In genomic region chr10:70455213-70455630, GRCh38 we compare ENCODE assay signal across 25 cellular contexts. TPM values are rescaled to one million over a fixed set of nuclear protein-coding genes. Genes with fewer than 3 reads are reported as not detected.
"Had no signal": no experiment of that assay in that cellular context is flagged by ENCODE, and none has a peak within 500 bp of the region (broad histone marks: within the 10 kb centered on the region; RNA-seq: fewer than 3 reads in every experiment).

No MANE protein-coding gene starts in this region.

- H3K4me3 Mint-ChIP-seq: activated B cell treated with CpG ODN at 0.5 μM for 24 hours; activated CD4-positive, alpha-beta memory T cell treated with anti-CD3 and anti-CD28 coated beads, Interleukin-2, amount 10 ng/mL, durations not matched to agents 7 days and 5 days; activated naive CD4-positive, alpha-beta T cell treated with anti-CD3 and anti-CD28 coated beads for 36 hours; activated T-cell treated with anti-CD3 and anti-CD28 coated beads, Interleukin-2, amount 50 U/mL, for 24 hours; brain; naive B cell; neural crest cell; stimulated activated naive CD8-positive, alpha-beta T cell treated with anti-CD3 and anti-CD28 coated beads, Interleukin-15, Interleukin-2, amounts not matched to agents 100 ng/mL and 50 ng/mL, for 24 hours had no signal

- H3K36me3 ChIP-seq: tibial nerve, vagina had no signal

- ATAC-seq: left ventricle myocardium superior, mucosa of descending colon, psoas muscle, right cardiac atrium had no signal

- H3K9me3 ChIP-seq: mucosa of descending colon, psoas muscle, tibial nerve, vagina had no signal

- H3K27ac ChIP-seq: dorsolateral prefrontal cortex, epithelial cell of prostate, psoas muscle, tibial nerve, vagina had no signal

- H3K4me1 ChIP-seq: psoas muscle had no signal

- DNase-seq: activated B cell treated with CpG ODN at 0.5 μM for 24 hours; activated CD4-positive, alpha-beta memory T cell treated with anti-CD3 and anti-CD28 coated beads, Interleukin-2, amount 10 ng/mL, durations not matched to agents 7 days and 5 days; activated CD4-positive, alpha-beta T cell treated with anti-CD3 and anti-CD28 coated beads for 4 hours; activated naive CD4-positive, alpha-beta T cell treated with anti-CD3 and anti-CD28 coated beads for 36 hours; activated T-cell treated with anti-CD3 and anti-CD28 coated beads, Interleukin-2, amount 50 U/mL, for 24 hours; caudate nucleus; dorsolateral prefrontal cortex; foreskin fibroblast; kidney glomerular epithelial cell; left ventricle myocardium superior; mucosa of descending colon; naive B cell; psoas muscle; right cardiac atrium; small intestine; stimulated activated CD4-positive, alpha-beta T cell treated with anti-CD3 and anti-CD28 coated beads, Interleukin-15, amount 100 ng/mL, for 24 hours; stimulated activated CD4-positive, alpha-beta T cell treated with anti-CD3 and anti-CD28 coated beads, Interleukin-2, amount 100 ng/mL, for 48 hours had no signal

- H3K27ac Mint-ChIP-seq: activated B cell treated with CpG ODN at 0.5 μM for 24 hours; activated CD4-positive, alpha-beta memory T cell treated with anti-CD3 and anti-CD28 coated beads, Interleukin-2, amount 10 ng/mL, durations not matched to agents 7 days and 5 days; activated naive CD4-positive, alpha-beta T cell treated with anti-CD3 and anti-CD28 coated beads for 36 hours; activated T-cell treated with anti-CD3 and anti-CD28 coated beads, Interleukin-2, amount 50 U/mL, for 24 hours; stimulated activated naive CD8-positive, alpha-beta T cell treated with anti-CD3 and anti-CD28 coated beads, Interleukin-15, Interleukin-2, amounts not matched to agents 100 ng/mL and 50 ng/mL, for 24 hours had no signal

- H3K9me3 Mint-ChIP-seq: activated B cell treated with CpG ODN at 0.5 μM for 24 hours; activated CD4-positive, alpha-beta memory T cell treated with anti-CD3 and anti-CD28 coated beads, Interleukin-2, amount 10 ng/mL, durations not matched to agents 7 days and 5 days; activated naive CD4-positive, alpha-beta T cell treated with anti-CD3 and anti-CD28 coated beads for 36 hours; activated T-cell treated with anti-CD3 and anti-CD28 coated beads, Interleukin-2, amount 50 U/mL, for 24 hours; naive B cell; neural crest cell; stimulated activated naive CD8-positive, alpha-beta T cell treated with anti-CD3 and anti-CD28 coated beads, Interleukin-15, Interleukin-2, amounts not matched to agents 100 ng/mL and 50 ng/mL, for 24 hours had no signal

- H3K27me3 ChIP-seq: tibial nerve, vagina had no signal

- H3K4me3 ChIP-seq: dorsolateral prefrontal cortex, mucosa of descending colon, psoas muscle, tibial nerve, vagina had no signal

- FAIRE-seq: small intestine had no signal

- H3K4me1 Mint-ChIP-seq: activated CD4-positive, alpha-beta memory T cell treated with anti-CD3 and anti-CD28 coated beads, Interleukin-2, amount 10 ng/mL, durations not matched to agents 7 days and 5 days had no signal

- H3K36me3 Mint-ChIP-seq: brain, naive B cell had no signal

RNA-seq across cellular contexts. Expression of gene NODAL, which starts 13.7 kb away (rescaled TPM):
- total RNA-seq: activated B cell treated with CpG ODN at 0.5 μM for 24 hours; activated naive CD4-positive, alpha-beta T cell treated with anti-CD3 and anti-CD28 coated beads for 36 hours; glomerular endothelial cell; left ventricle myocardium superior; mucosa of descending colon; neural crest cell; osteoblast; psoas muscle; right cardiac atrium; tibial nerve; vagina had no signal
- polyA plus RNA-seq: right cardiac atrium had no signal
